In genomic region chr3:120765830-120766511, GRCh38 we compare ENCODE assay signal across 18 cellular contexts. TPM values are rescaled to one million over a fixed set of nuclear protein-coding genes. Genes with fewer than 3 reads are reported as not detected.
DNase-seq lines count a peak whose midpoint lies in the region; ATAC-seq lines count a peak whose summit lies in the region.
"Had no signal": no experiment of that assay in that cellular context is flagged by ENCODE, and none has a peak within 500 bp of the region (broad histone marks: within the 10 kb centered on the region; RNA-seq: fewer than 3 reads in every experiment).

No MANE protein-coding gene starts in this region.

- no peak overlapping the region for H3K4me3 ChIP-seq in Karpas-422 (ENCODE audit: low read length)
- H3K4me3 ChIP-seq: BLaER1, gastrocnemius medialis, left ventricle myocardium inferior had no signal

- H3K4me1 ChIP-seq in Karpas-422 (ENCODE audit: low read length): peaks cover 51% of the 10 kb centered on the region

- no peaks in the 10 kb centered on the region for H3K27me3 Mint-ChIP-seq in effector memory CD8-positive, alpha-beta T cell

- peaks cover 3% of the 10 kb centered on the region for H3K36me3 Mint-ChIP-seq in effector memory CD8-positive, alpha-beta T cell (ENCODE audit: insufficient read depth)
- H3K36me3 Mint-ChIP-seq: activated naive CD4-positive, alpha-beta T cell treated with anti-CD3 and anti-CD28 coated beads, Interleukin-2, amount 50 U/mL, for 72 hours had no signal

- DNase-seq in Karpas-422 (no peak), NOMO-1 treated with DMSO at 0.1 percent for 48 hours (lab: John Stamatoyannopoulos, UW; ENCODE audit: unreplicated experiment) (no peak), DMS 273 treated with DMSO at 0.1 percent for 48 hours (lab: John Stamatoyannopoulos, UW) (no peak)
- DNase-seq in effector memory CD8-positive, alpha-beta T cell: no peak
- DNase-seq: activated CD4-positive, alpha-beta T cell treated with anti-CD3 and anti-CD28 coated beads for 48 hours; dermis blood vessel endothelial cell; gastrocnemius medialis; GF-D8; HCEC 1CT; left ventricle myocardium inferior; NCI-H510A; stimulated activated naive CD4-positive, alpha-beta T cell treated with Interleukin-2 at 50 U/mL for 16 hours had no signal

- H3K79me2 ChIP-seq in Karpas-422 (ENCODE audit: low read length): peaks cover 92% of the 10 kb centered on the region

- peaks cover 11% of the 10 kb centered on the region; the same call in 1 of the 2 replicates for H3K36me3 ChIP-seq in Karpas-422 (ENCODE audit: insufficient read depth, low read length)
- H3K36me3 ChIP-seq: gastrocnemius medialis had no signal

- no peaks in the 10 kb centered on the region for H3K27me3 ChIP-seq in Karpas-422 (ENCODE audit: low read length)
- H3K27me3 ChIP-seq: BLaER1, gastrocnemius medialis had no signal

- H3K27ac ChIP-seq in Karpas-422 (ENCODE audit: low read length): peak overlapping the region; percentile 19; the same call in 1 of the 2 replicates
- H3K27ac ChIP-seq: BLaER1, gastrocnemius medialis, left ventricle myocardium inferior had no signal

- H3K27ac Mint-ChIP-seq in effector memory CD8-positive, alpha-beta T cell: no peak overlapping the region

- H3K4me1 Mint-ChIP-seq in effector memory CD8-positive, alpha-beta T cell (ENCODE audit: low read depth in 2 of 2): peaks cover 31 to 56% of the 10 kb centered on the region in 2 donors

- H3K9me2 ChIP-seq in Karpas-422 (replicated peaks; ENCODE audit: insufficient read depth, low read length): no peaks in the 10 kb centered on the region

- H3K9me3 Mint-ChIP-seq in effector memory CD8-positive, alpha-beta T cell: no peaks in the 10 kb centered on the region
- H3K9me3 Mint-ChIP-seq: activated naive CD4-positive, alpha-beta T cell treated with anti-CD3 and anti-CD28 coated beads, Interleukin-2, amount 50 U/mL, for 72 hours had no signal

- peak; percentile 81 for ATAC-seq in GM18517 (IDR thresholded peaks at IDR 0.05; ENCODE audit: unreplicated experiment)
- ATAC-seq in GM21367 (IDR thresholded peaks at IDR 0.05; ENCODE audit: unreplicated experiment): peak; percentile 59
- peak; percentile 64 for ATAC-seq in HG03025 (IDR thresholded peaks at IDR 0.05; ENCODE audit: low FRiP score, unreplicated experiment)
- ATAC-seq in effector memory CD8-positive, alpha-beta T cell (replicated peaks): no peak
- no peak for ATAC-seq in HG02840 (IDR thresholded peaks at IDR 0.05; ENCODE audit: low FRiP score, unreplicated experiment)
- ATAC-seq: gastrocnemius medialis had no signal

- no peaks in the 10 kb centered on the region for H3K9me3 ChIP-seq in Karpas-422 (ENCODE audit: low read length)
- H3K9me3 ChIP-seq: BLaER1, gastrocnemius medialis, left ventricle myocardium inferior had no signal

- H3K9ac ChIP-seq in Karpas-422 (ENCODE audit: low read length): no peak overlapping the region
- H3K9ac ChIP-seq: BLaER1 had no signal

- H3K4me2 ChIP-seq in Karpas-422 (ENCODE audit: low read depth, low read length, poor library complexity, severe bottlenecking): peak overlapping the region; percentile 25
- H3K4me2 ChIP-seq: BLaER1 had no signal

- no peaks in the 10 kb centered on the region for H4K20me1 ChIP-seq in Karpas-422 (ENCODE audit: insufficient read depth, low read depth, low read length)

- no peak overlapping the region for H2AFZ ChIP-seq in Karpas-422 (ENCODE audit: low read length)

- H3K4me3 Mint-ChIP-seq in effector memory CD8-positive, alpha-beta T cell: no peak overlapping the region

RNA-seq across cellular contexts. Expression of gene GTF2E1, which starts 23.4 kb away (rescaled TPM):
- total RNA-seq in Karpas-422 (2014; rRNA removed; shearing (Covaris generic); ENCODE audit: low replicate concordance): 19.5 and 28.1 TPM in 2 replicates

RNA-seq across cellular contexts. Expression of gene RABL3, which starts 23.7 kb away (rescaled TPM):
- total RNA-seq in Karpas-422 (2014; rRNA removed; shearing (Covaris generic); ENCODE audit: low replicate concordance): 15.2 and 19.2 TPM in 2 replicates

Comparison
In these comparisons a context has a peak if more than half of its experiments do, and no peak if none do; other contexts are left out.
1. ATAC-seq: peak in GM18517 (single experiment), GM21367 (single experiment) and HG03025 (single experiment); none in effector memory CD8-positive, alpha-beta T cell (single experiment) and HG02840 (single experiment).